ENCODE assay signal across 24 cellular contexts in genomic region chr3:100969557-100969916, GRCh38. TPM values are rescaled to one million over a fixed set of nuclear protein-coding genes. Genes with fewer than 3 reads are reported as not detected.
"Had no signal": no experiment of that assay in that cellular context is flagged by ENCODE, and none has a peak within 500 bp of the region (broad histone marks: within the 10 kb centered on the region; RNA-seq: fewer than 3 reads in every experiment).

No MANE protein-coding gene starts in this region.

- H3K4me1 ChIP-seq: body of pancreas, spleen had no signal

- DNase-seq: activated CD4-positive, alpha-beta T cell treated with anti-CD3 and anti-CD28 coated beads for 48 hours; activated CD4-positive, alpha-beta T cell treated with anti-CD3 and anti-CD28 coated beads, Interleukin-2, amount 50 U/mL, for 48 hours; activated CD8-positive, alpha-beta memory T cell treated with anti-CD3 and anti-CD28 coated beads for 24 hours; activated effector memory CD4-positive, alpha-beta T cell treated with Interleukin-2 at 50 U/mL for 16 hours; activated naive CD4-positive, alpha-beta T cell treated with Interleukin-2 at 50 U/mL for 16 hours; anterior cingulate cortex; body of pancreas; cerebellar nuclear complex; effector memory CD8-positive, alpha-beta T cell; erythroblast; foreskin melanocyte; midbrain; naive thymus-derived CD4-positive, alpha-beta T cell; ovary; retina; spleen; stimulated activated naive CD4-positive, alpha-beta T cell treated with Interleukin-2 at 50 U/mL for 16 hours; T-helper 1 cell; upper lobe of left lung had no signal

- H3K36me3 Mint-ChIP-seq: activated naive CD8-positive, alpha-beta T cell; naive thymus-derived CD4-positive, alpha-beta T cell had no signal

- H3K9me3 ChIP-seq: body of pancreas, ovary, spleen, upper lobe of left lung had no signal

- H3K4me3 Mint-ChIP-seq: activated naive CD8-positive, alpha-beta T cell; effector memory CD8-positive, alpha-beta T cell; naive thymus-derived CD4-positive, alpha-beta T cell had no signal

- H3K27me3 Mint-ChIP-seq: effector memory CD8-positive, alpha-beta T cell; progenitor cell of endocrine pancreas had no signal

- H3K27ac ChIP-seq: body of pancreas, hepatocyte, ovary, spleen, VCaP had no signal

- H3K4me1 Mint-ChIP-seq: naive thymus-derived CD4-positive, alpha-beta T cell had no signal

- H3K36me3 ChIP-seq: ovary, spleen, upper lobe of left lung had no signal

- H3K27ac Mint-ChIP-seq: activated naive CD8-positive, alpha-beta T cell; effector memory CD8-positive, alpha-beta T cell; naive thymus-derived CD4-positive, alpha-beta T cell; progenitor cell of endocrine pancreas had no signal

- ATAC-seq: body of pancreas; effector memory CD8-positive, alpha-beta T cell; naive thymus-derived CD4-positive, alpha-beta T cell had no signal

- H3K4me3 ChIP-seq: body of pancreas, coronary artery, hepatocyte, ovary, spleen, upper lobe of left lung had no signal

- H3K27me3 ChIP-seq: body of pancreas, hepatocyte, ovary, spleen, upper lobe of left lung had no signal

RNA-seq across cellular contexts. Expression of gene ABI3BP, which starts 23.7 kb away (rescaled TPM):
- total RNA-seq: naive thymus-derived CD4-positive, alpha-beta T cell; progenitor cell of endocrine pancreas had no signal
